ENCODE assay signal across 21 cellular contexts in genomic region chr2:114668415-114668814, GRCh38.
DNase-seq lines count a peak whose midpoint lies in the region; ATAC-seq, FAIRE-seq and TF ChIP-seq lines count a peak whose summit lies in the region.
"Had no signal": no experiment of that assay in that cellular context is flagged by ENCODE, and none has a peak within 500 bp of the region (broad histone marks: within the 10 kb centered on the region; RNA-seq: fewer than 3 reads in every experiment).

No MANE protein-coding gene starts in this region.

- TF ChIP-seq CTCF in A549 (IDR thresholded peaks at IDR 0.05) = no peak
- TF ChIP-seq CTCF in IMR-90 (conservative IDR thresholded peaks at IDR 0.05; ENCODE audit: low read depth, low read length) = no peak
- TF ChIP-seq CTCF in testis (IDR thresholded peaks at IDR 0.05) = no peak

- DNase-seq in A549 (ENCODE audit: low read depth in 1 of 2, low spot score in 1 of 2) = no peak
- DNase-seq in IMR-90 = no peak
- DNase-seq in testis = no peak
- no peak for DNase-seq in natural killer cell treated with Interleukin-12 subunit alpha and Interleukin-12 subunit beta and Interleukin-15 and Interleukin-18, amount 100 ng/mL, for 72 hours (ENCODE audit: low spot score)
- DNase-seq in HuH-7 (ENCODE audit: low spot score) = no peak
- DNase-seq: 8988T; AML-193; Caco-2; Calu3; CD4-positive, alpha-beta T cell; CD8-positive, alpha-beta T cell; DMS79 treated with DMSO at 0.1 percent for 48 hours; GF-D8 had no signal

- H3K18ac ChIP-seq in IMR-90 (ENCODE audit: low read depth, low read length) = no peak overlapping the region

- dilution Hi-C loops in IMR-90 (cut with HindIII; ENCODE audit: low sequenced_read_pairs, unreplicated experiment) = no loop called here

- H2BK120ac ChIP-seq in IMR-90 (ENCODE audit: low read depth, low read length) = no peak overlapping the region

- FAIRE-seq in A549 (lab: Jason Lieb, UNC) = no peak
- FAIRE-seq: A204.1, D721Med, G401.6, GM12891, GM19239 had no signal

- in situ Hi-C loops in IMR-90 (cut with MboI; ENCODE audit: low sequenced_read_pairs) = no loop called here

- no peak overlapping the region for H3K23ac ChIP-seq in IMR-90 (ENCODE audit: low read depth, low read length)

- H3K14ac ChIP-seq in IMR-90 (replicated peaks; ENCODE audit: low read depth, low read length) = no peak overlapping the region

- H2BK5ac ChIP-seq in IMR-90 (ENCODE audit: low read depth, low read length, poor library complexity, severe bottlenecking) = no peak overlapping the region

- no peaks in the 10 kb centered on the region for H3K4me1 ChIP-seq in A549
- H3K4me1 ChIP-seq in IMR-90 (ENCODE audit: control insufficient read depth, insufficient read depth, low read length) = no peaks in the 10 kb centered on the region
- peaks cover 7% of the 10 kb centered on the region for H3K4me1 ChIP-seq in testis
- H3K4me1 ChIP-seq: BLaER1 treated with 17β-estradiol and CSF1 and Interleukin-3, amounts not matched to agents 10 nM and 100 nM; Caco-2 had no signal

- H3K4me2 ChIP-seq in A549 = no peak overlapping the region
- no peak overlapping the region for H3K4me2 ChIP-seq in IMR-90 (ENCODE audit: low read depth, low read length)
- H3K4me2 ChIP-seq: BLaER1 treated with 17β-estradiol and CSF1 and Interleukin-3, amounts not matched to agents 10 nM and 100 nM had no signal

- no peak overlapping the region for H2AK5ac ChIP-seq in IMR-90 (ENCODE audit: low read depth, low read length)

- H3K27me3 ChIP-seq in IMR-90 (ENCODE audit: control insufficient read depth, insufficient read depth, low read length) (no peaks in the 10 kb centered on the region), testis (no peaks in the 10 kb centered on the region)
- H3K27me3 ChIP-seq: BLaER1 treated with 17β-estradiol and CSF1 and Interleukin-3, amounts not matched to agents 10 nM and 100 nM had no signal

- no peak overlapping the region for H3K4me3 ChIP-seq in A549
- no peak overlapping the region for H3K4me3 ChIP-seq in IMR-90 (ENCODE audit: insufficient read depth, low read depth, low read length)
- no peak overlapping the region for H3K4me3 ChIP-seq in testis
- H3K4me3 ChIP-seq: BLaER1 treated with 17β-estradiol and CSF1 and Interleukin-3, amounts not matched to agents 10 nM and 100 nM had no signal

- H3K27ac ChIP-seq in A549 (no peak overlapping the region), IMR-90 (ENCODE audit: insufficient read depth, low read length) (no peak overlapping the region), testis (peak overlapping the region; percentile 8 to 45)
- H3K27ac ChIP-seq: BLaER1 treated with 17β-estradiol and CSF1 and Interleukin-3, amounts not matched to agents 10 nM and 100 nM; C4-2B had no signal

- H3K79me1 ChIP-seq in IMR-90 (ENCODE audit: low read depth in 1 of 2, low read length in 2 of 2) = no peaks in the 10 kb centered on the region

- no peak overlapping the region for H3K9ac ChIP-seq in IMR-90 (ENCODE audit: low read depth, low read length)
- H3K9ac ChIP-seq: BLaER1 treated with 17β-estradiol and CSF1 and Interleukin-3, amounts not matched to agents 10 nM and 100 nM had no signal

- no peak overlapping the region for H3K4me3 Mint-ChIP-seq in natural killer cell treated with Interleukin-12 subunit alpha and Interleukin-12 subunit beta and Interleukin-15 and Interleukin-18, amount 100 ng/mL, for 72 hours
- H3K4me3 Mint-ChIP-seq: B cell; CD4-positive, alpha-beta T cell; CD8-positive, alpha-beta T cell had no signal

- H3K9me1 ChIP-seq in IMR-90 (ENCODE audit: insufficient read depth, low read length) = no peaks in the 10 kb centered on the region

- H4K20me1 ChIP-seq in IMR-90 (ENCODE audit: insufficient read depth, low read length) = no peaks in the 10 kb centered on the region
- H4K20me1 ChIP-seq: BLaER1 treated with 17β-estradiol and CSF1 and Interleukin-3, amounts not matched to agents 10 nM and 100 nM had no signal

- intact Hi-C loops in IMR-90 (cut with micrococcal nuclease) (no loop called here), testis (cut with DNase I; ENCODE audit: low total_unique reads) (no loop called here)

- H2BK15ac ChIP-seq in IMR-90 (ENCODE audit: low read depth, low read length) = no peak overlapping the region

- TF ChIP-seq EP300 in A549 (IDR thresholded peaks at IDR 0.05) = no peak

- no peaks in the 10 kb centered on the region for H3K9me3 ChIP-seq in A549
- H3K9me3 ChIP-seq in IMR-90 (ENCODE audit: control insufficient read depth, insufficient read depth, low read length) = no peaks in the 10 kb centered on the region
- no peaks in the 10 kb centered on the region for H3K9me3 ChIP-seq in testis
- H3K9me3 ChIP-seq: BLaER1 treated with 17β-estradiol and CSF1 and Interleukin-3, amounts not matched to agents 10 nM and 100 nM; Caco-2 had no signal

- TF ChIP-seq RAD21 in A549 (conservative IDR thresholded peaks at IDR 0.05 in 1 of 2, IDR thresholded peaks at IDR 0.05 in 1 of 2) (no peak), IMR-90 (IDR thresholded peaks at IDR 0.05; ENCODE audit: low read length) (no peak)

- no peaks in the 10 kb centered on the region for H3K36me3 Mint-ChIP-seq in natural killer cell treated with Interleukin-12 subunit alpha and Interleukin-12 subunit beta and Interleukin-15 and Interleukin-18, amount 100 ng/mL, for 72 hours
- H3K36me3 Mint-ChIP-seq: CD8-positive, alpha-beta T cell had no signal

- no peak overlapping the region for H2AFZ ChIP-seq in IMR-90 (replicated peaks; ENCODE audit: low read length, poor library complexity)

- no peak overlapping the region for H2AK9ac ChIP-seq in IMR-90 (replicated peaks; ENCODE audit: low read depth, low read length, poor library complexity)

- H3K56ac ChIP-seq in IMR-90 (ENCODE audit: extremely low read depth, insufficient read depth, low read length) = no peak overlapping the region

- H2BK20ac ChIP-seq in IMR-90 (ENCODE audit: low read depth, low read length) = no peak overlapping the region

- POLR2A ChIA-PET in A549 (lab: Yijun Ruan, JAX) (no interaction called here), IMR-90 (lab: Charles Lee; ENCODE audit: unreplicated experiment) (no interaction called here)

- H4K91ac ChIP-seq in IMR-90 (ENCODE audit: insufficient read depth, low read depth, low read length) = no peak overlapping the region

- no peaks in the 10 kb centered on the region for H3K27me3 Mint-ChIP-seq in natural killer cell treated with Interleukin-12 subunit alpha and Interleukin-12 subunit beta and Interleukin-15 and Interleukin-18, amount 100 ng/mL, for 72 hours
- H3K27me3 Mint-ChIP-seq: CD4-positive, alpha-beta T cell had no signal

- no peak overlapping the region for H4K8ac ChIP-seq in IMR-90 (ENCODE audit: low read depth in 2 of 2, low read length in 2 of 2)

- no peak overlapping the region for H3K4ac ChIP-seq in IMR-90 (ENCODE audit: low read depth, low read length)

- peaks cover 10% of the 10 kb centered on the region for H3K9me3 Mint-ChIP-seq in natural killer cell treated with Interleukin-12 subunit alpha and Interleukin-12 subunit beta and Interleukin-15 and Interleukin-18, amount 100 ng/mL, for 72 hours
- H3K9me3 Mint-ChIP-seq: CD4-positive, alpha-beta T cell; CD8-positive, alpha-beta T cell had no signal

- CTCF ChIA-PET in A549 (lab: Yijun Ruan, JAX) = no interaction called here
- CTCF ChIA-PET in IMR-90 (lab: Yijun Ruan, JAX) = no interaction called here

- BruUV-seq in IMR-90 (replicated peaks; lab: Mats Ljungman, UMichigan) = no TSS peak

- no peaks in the 10 kb centered on the region for H3K4me1 Mint-ChIP-seq in natural killer cell treated with Interleukin-12 subunit alpha and Interleukin-12 subunit beta and Interleukin-15 and Interleukin-18, amount 100 ng/mL, for 72 hours (ENCODE audit: low read depth in 2 of 2)
- H3K4me1 Mint-ChIP-seq: B cell had no signal

- TF ChIP-seq POLR2A in A549 (IDR thresholded peaks at IDR 0.05; ENCODE audit: low read length) (no peak), IMR-90 (IDR thresholded peaks at IDR 0.05; ENCODE audit: low read depth, low read length) (no peak), testis (IDR thresholded peaks at IDR 0.05) (no peak)

- H3K27ac Mint-ChIP-seq in natural killer cell treated with Interleukin-12 subunit alpha and Interleukin-12 subunit beta and Interleukin-15 and Interleukin-18, amount 100 ng/mL, for 72 hours = no peak overlapping the region
- H3K27ac Mint-ChIP-seq: B cell; CD4-positive, alpha-beta T cell; CD8-positive, alpha-beta T cell had no signal

- H3K36me3 ChIP-seq in IMR-90 (ENCODE audit: control insufficient read depth, insufficient read depth, low read length) = no peaks in the 10 kb centered on the region
- H3K36me3 ChIP-seq in testis (ENCODE audit: low read depth, missing control alignments) = no peaks in the 10 kb centered on the region
- H3K36me3 ChIP-seq: BLaER1 treated with 17β-estradiol and CSF1 and Interleukin-3, amounts not matched to agents 10 nM and 100 nM had no signal

- ATAC-seq in A549 (no peak), IMR-90 (ENCODE audit: low read depth) (no peak)
- ATAC-seq in natural killer cell treated with Interleukin-12 subunit alpha and Interleukin-12 subunit beta and Interleukin-15 and Interleukin-18, amount 100 ng/mL, for 72 hours = no peak
- ATAC-seq: CD8-positive, alpha-beta T cell had no signal

- no peak overlapping the region for H4K5ac ChIP-seq in IMR-90 (ENCODE audit: low read depth, low read length)

TF ChIP-seq in A549, 52 proteins besides CTCF, POLR2A, EP300 and RAD21:
- TF ChIP-seq MAFK (IDR thresholded peaks at IDR 0.05; ENCODE audit: partially characterized antibody) (peak; percentile 46), SMC3 (IDR thresholded peaks at IDR 0.05) (no peak)

TF ChIP-seq in IMR-90, 13 proteins besides CTCF, POLR2A, EP300 and RAD21:
- TF ChIP-seq MAFK (IDR thresholded peaks at IDR 0.05; ENCODE audit: low read depth, low read length) = peak; percentile 56; the same call in 1 of the 2 replicates
- TF ChIP-seq USF2 (IDR thresholded peaks at IDR 0.05; ENCODE audit: low read depth, low read length) = no peak
TF ChIP-seq in IMR-90: peak in this region for 1.

Comparison
In these comparisons a context has a peak if more than half of its experiments do, and no peak if none do; other contexts are left out.
1. H3K27ac ChIP-seq: peak in testis (2 of 2); none in A549 (0 of 2) and IMR-90 (single experiment).